Comparison of ENCODE assay signal across 8 cellular contexts in genomic region chr16:52069866-52070265, GRCh38.
DNase-seq lines count a peak whose midpoint lies in the region; ATAC-seq and TF ChIP-seq lines count a peak whose summit lies in the region.

No MANE protein-coding gene starts in this region.

- ATAC-seq in GM21737 (IDR thresholded peaks at IDR 0.05; ENCODE audit: unreplicated experiment) (no peak), GM18870 (IDR thresholded peaks at IDR 0.05; ENCODE audit: unreplicated experiment) (no peak)

- TF ChIP-seq CTCF in BE2C (IDR thresholded peaks at IDR 0.05; ENCODE audit: low read depth, low read length) = peak; percentile 56
- peak; percentile 13 for TF ChIP-seq CTCF in NB4 (IDR thresholded peaks at IDR 0.05; ENCODE audit: low read depth, low read length)

- DNase-seq in BE2C = no peak
- DNase-seq in NB4 (ENCODE audit: low read depth) = peak; percentile 19
- peak; percentile 48 for DNase-seq in SW480 (ENCODE audit: low spot score)
- peak; percentile 81 for DNase-seq in left kidney (ENCODE audit: low read depth, low spot score)
- no peak for DNase-seq in OCI-M2 (lab: John Stamatoyannopoulos, UW; ENCODE audit: unreplicated experiment)
- no peak for DNase-seq in NK-92 (lab: John Stamatoyannopoulos, UW; ENCODE audit: unreplicated experiment)

- H3K4me3 ChIP-seq in BE2C (ENCODE audit: low read depth, low read length) (no peak overlapping the region), NB4 (ENCODE audit: low read depth, low read length) (no peak overlapping the region)

- no peaks in the 10 kb centered on the region for H3K27me3 ChIP-seq in BE2C

- no peak for TF ChIP-seq POLR2A in NB4 (IDR thresholded peaks at IDR 0.05; ENCODE audit: extremely low read depth, insufficient read length)

- H3K4me1 ChIP-seq in BE2C = no peaks in the 10 kb centered on the region

- no peaks in the 10 kb centered on the region for H3K9me3 ChIP-seq in BE2C

- H3K36me3 ChIP-seq in BE2C = no peaks in the 10 kb centered on the region

Comparison
In these comparisons a context has a peak if more than half of its experiments do, and no peak if none do; other contexts are left out.
1. DNase-seq: peak in NB4 (single experiment), SW480 (single experiment) and left kidney (single experiment); none in BE2C (single experiment), OCI-M2 (single experiment) and NK-92 (single experiment).